Comparison of ENCODE assay signal across 14 cellular contexts in the genomic region with DNA sequence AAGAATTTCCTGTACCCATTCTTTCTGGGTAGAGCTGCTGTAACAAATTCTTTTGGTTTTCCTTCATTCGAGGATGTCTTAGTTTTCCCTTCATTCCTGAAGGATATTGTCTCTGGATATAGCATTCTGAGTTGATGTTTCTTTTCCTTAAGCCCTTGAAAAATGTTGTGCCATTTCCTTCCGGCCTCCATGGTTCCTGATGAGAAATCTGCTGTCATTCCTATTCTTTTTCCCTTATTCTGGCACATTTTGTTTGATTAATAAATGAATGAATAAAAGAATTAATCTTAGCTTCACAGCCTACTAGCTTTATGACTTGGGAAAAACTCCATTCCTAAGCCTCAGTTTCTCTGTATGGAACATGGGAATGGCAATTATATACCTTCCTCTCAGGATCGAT.
"Had no signal": no experiment of that assay in that cellular context is flagged by ENCODE, and none has a peak within 500 bp of the region (broad histone marks: within the 10 kb centered on the region; RNA-seq: fewer than 3 reads in every experiment).

No MANE protein-coding gene starts in this region.

- DNase-seq: activated CD4-positive, alpha-beta memory T cell treated with anti-CD3 and anti-CD28 coated beads for 36 hours; activated CD4-positive, alpha-beta T cell treated with anti-CD3 and anti-CD28 coated beads for 36 hours; activated gamma-delta T cell; activated T-cell treated with anti-CD3 and anti-CD28 coated beads, Interleukin-2, amount 50 U/mL, for 48 hours; head of caudate nucleus; kidney glomerular epithelial cell; left ventricle myocardium superior; WERI-Rb-1 had no signal

- H3K36me3 Mint-ChIP-seq: activated CD4-positive, alpha-beta memory T cell treated with anti-CD3 and anti-CD28 coated beads for 36 hours; activated naive CD8-positive, alpha-beta T cell; stimulated activated effector memory CD8-positive, alpha-beta T cell treated with anti-CD3 and anti-CD28 coated beads, Interleukin-12 subunit alpha, Interleukin-12 subunit beta, amount 100 ng/mL, for 72 hours had no signal

- H3K4me3 ChIP-seq: ascending aorta, breast epithelium, thoracic aorta had no signal

- H3K4me3 Mint-ChIP-seq: activated CD4-positive, alpha-beta memory T cell treated with anti-CD3 and anti-CD28 coated beads for 36 hours; activated CD4-positive, alpha-beta T cell treated with anti-CD3 and anti-CD28 coated beads for 36 hours; activated naive CD8-positive, alpha-beta T cell; natural killer cell treated with Interleukin-12 subunit alpha and Interleukin-12 subunit beta and Interleukin-15 and Interleukin-18, amount 100 ng/mL, for 72 hours; stimulated activated effector memory CD8-positive, alpha-beta T cell treated with anti-CD3 and anti-CD28 coated beads, Interleukin-12 subunit alpha, Interleukin-12 subunit beta, amount 100 ng/mL, for 72 hours had no signal

- H3K27ac Mint-ChIP-seq: activated CD4-positive, alpha-beta memory T cell treated with anti-CD3 and anti-CD28 coated beads for 36 hours; activated CD4-positive, alpha-beta T cell treated with anti-CD3 and anti-CD28 coated beads for 36 hours; activated naive CD8-positive, alpha-beta T cell; natural killer cell treated with Interleukin-12 subunit alpha and Interleukin-12 subunit beta and Interleukin-15 and Interleukin-18, amount 100 ng/mL, for 72 hours; stimulated activated effector memory CD8-positive, alpha-beta T cell treated with anti-CD3 and anti-CD28 coated beads, Interleukin-12 subunit alpha, Interleukin-12 subunit beta, amount 100 ng/mL, for 72 hours had no signal

- ATAC-seq: activated CD4-positive, alpha-beta T cell treated with anti-CD3 and anti-CD28 coated beads for 36 hours; left ventricle myocardium superior; natural killer cell treated with Interleukin-12 subunit alpha and Interleukin-12 subunit beta and Interleukin-15 and Interleukin-18, amount 100 ng/mL, for 72 hours; stimulated activated effector memory CD8-positive, alpha-beta T cell treated with anti-CD3 and anti-CD28 coated beads, Interleukin-12 subunit alpha, Interleukin-12 subunit beta, amount 100 ng/mL, for 72 hours had no signal

- H3K4me1 Mint-ChIP-seq: activated CD4-positive, alpha-beta T cell treated with anti-CD3 and anti-CD28 coated beads for 36 hours; stimulated activated effector memory CD8-positive, alpha-beta T cell treated with anti-CD3 and anti-CD28 coated beads, Interleukin-12 subunit alpha, Interleukin-12 subunit beta, amount 100 ng/mL, for 72 hours had no signal
